ENCODE assay signal across 17 cellular contexts in genomic region chr2:54628418-54628817, GRCh38.
DNase-seq lines count a peak whose midpoint lies in the region; ATAC-seq and TF ChIP-seq lines count a peak whose summit lies in the region.
"Had no signal": no experiment of that assay in that cellular context is flagged by ENCODE, and none has a peak within 500 bp of the region (broad histone marks: within the 10 kb centered on the region; RNA-seq: fewer than 3 reads in every experiment).

No MANE protein-coding gene starts in this region.

- TF ChIP-seq CTCF in left ventricle myocardium inferior (IDR thresholded peaks at IDR 0.05; ENCODE audit: borderline replicate concordance) (no peak), endothelial cell (IDR thresholded peaks at IDR 0.05; ENCODE audit: unreplicated experiment) (no peak), upper lobe of left lung (IDR thresholded peaks at IDR 0.05) (no peak)

- peaks cover 100% of the 10 kb centered on the region for H3K36me3 ChIP-seq in left ventricle myocardium inferior
- H3K36me3 ChIP-seq in upper lobe of left lung, result peaks cover 55 to 100% (median 88%) of the 10 kb centered on the region in 4 donors

- no peak for TF ChIP-seq POLR2A in upper lobe of left lung (IDR thresholded peaks at IDR 0.05)

- ATAC-seq in Right ventricle myocardium superior (ENCODE audit: poor library complexity), result no peak
- ATAC-seq in upper lobe of left lung (ENCODE audit: low FRiP score in 2 of 2), result no peak
- ATAC-seq in GM21619 (IDR thresholded peaks at IDR 0.05; ENCODE audit: unreplicated experiment), result no peak
- ATAC-seq: PC-3 had no signal

- no peaks in the 10 kb centered on the region for H3K9me3 ChIP-seq in left ventricle myocardium inferior (replicated peaks)
- H3K9me3 ChIP-seq in upper lobe of left lung, result no peaks in the 10 kb centered on the region

- H3K4me1 ChIP-seq in left ventricle myocardium inferior (peaks cover 96% of the 10 kb centered on the region), upper lobe of left lung (peaks cover 16 to 46% (median 42%) of the 10 kb centered on the region in 4 donors)

- DNase-seq in left ventricle myocardium inferior (no peak), Right ventricle myocardium superior (no peak), NCI-H187 treated with DMSO at 0.1 percent for 48 hours (lab: John Stamatoyannopoulos, UW) (peak; percentile 60), endothelial cell (ENCODE audit: low spot score) (no peak), upper lobe of left lung (no peak), HuH-7 (ENCODE audit: low spot score) (no peak), D341Med (ENCODE audit: low spot score) (no peak)
- DNase-seq: CD4-positive, CD25-positive, alpha-beta regulatory T cell; DMS 273 treated with DMSO at 0.1 percent for 48 hours; EL; H9; Kasumi-1; NCI-H2029 treated with DMSO at 0.1 percent for 48 hours; NCI-H526 treated with DMSO at 0.1 percent for 48 hours; NK-92 treated with Interleukin-12 subunit alpha and Interleukin-12 subunit beta, amount 100 ng/mL, for 24 hours; PC-3 had no signal

- peak overlapping the region; percentile 90 for H3K27ac ChIP-seq in left ventricle myocardium inferior (replicated peaks)
- H3K27ac ChIP-seq in upper lobe of left lung, result peak overlapping the region in 3 of 4 donors; percentile 40 to 87 (median 83)

- peaks cover 86% of the 10 kb centered on the region for H3K36me3 Mint-ChIP-seq in endothelial cell (ENCODE audit: low read depth, unreplicated experiment)

- H3K9me3 Mint-ChIP-seq in endothelial cell (ENCODE audit: unreplicated experiment), result no peaks in the 10 kb centered on the region
- H3K9me3 Mint-ChIP-seq: CD4-positive, CD25-positive, alpha-beta regulatory T cell; H9 had no signal

- H3K4me3 Mint-ChIP-seq in endothelial cell (ENCODE audit: unreplicated experiment), result peak overlapping the region; percentile 81
- H3K4me3 Mint-ChIP-seq: CD4-positive, CD25-positive, alpha-beta regulatory T cell; H9 had no signal

- H3K4me3 ChIP-seq in left ventricle myocardium inferior, result no peak overlapping the region
- H3K4me3 ChIP-seq in upper lobe of left lung, result no peak overlapping the region

- intact Hi-C loops in left ventricle myocardium inferior (cut with micrococcal nuclease), result no loop called here
- intact Hi-C loops in Right ventricle myocardium superior (cut with DNase I), result no loop called here

- H3K4me1 Mint-ChIP-seq in endothelial cell (ENCODE audit: unreplicated experiment), result peaks cover 40% of the 10 kb centered on the region
- H3K4me1 Mint-ChIP-seq: H9 had no signal

- WGBS in upper lobe of left lung, 2 donors, result 87 to 92% methylated on average over 5 of the region's 5 CpGs

- peak overlapping the region; percentile 82 for H3K27ac Mint-ChIP-seq in endothelial cell (ENCODE audit: unreplicated experiment)

- H3K27me3 ChIP-seq in left ventricle myocardium inferior (ENCODE audit: low read depth) (no peaks in the 10 kb centered on the region), upper lobe of left lung (no peaks in the 10 kb centered on the region)

- H3K27me3 Mint-ChIP-seq in endothelial cell (ENCODE audit: unreplicated experiment), result peaks cover 56% of the 10 kb centered on the region
- H3K27me3 Mint-ChIP-seq: CD4-positive, CD25-positive, alpha-beta regulatory T cell had no signal

- no peak for TF ChIP-seq EP300 in upper lobe of left lung (IDR thresholded peaks at IDR 0.05)
